ENCODE assay signal across 8 cellular contexts in genomic region chr12:102121328-102121727, GRCh38. TPM values are rescaled to one million over a fixed set of nuclear protein-coding genes. Genes with fewer than 3 reads are reported as not detected.
DNase-seq lines count a peak whose midpoint lies in the region; ATAC-seq and TF ChIP-seq lines count a peak whose summit lies in the region.
"Not testable (repeated sequence)": the region's sequence is repeated elsewhere in the genome, so short reads cannot be mapped to it uniquely, and the experiment has no call there.

No MANE protein-coding gene starts in this region.

- H3K36me3 Mint-ChIP-seq in activated CD8-positive, alpha-beta memory T cell treated with anti-CD3 and anti-CD28 coated beads, Interleukin-2, amount 10 ng/mL, durations not matched to agents 7 days and 5 days, result peaks cover 41% of the 10 kb centered on the region
- peaks cover 13% of the 10 kb centered on the region for H3K36me3 Mint-ChIP-seq in neural crest cell (ENCODE audit: low read depth)

- not testable (repeated sequence) for H3K27me3 ChIP-seq in A673 (replicated peaks; ENCODE audit: insufficient read depth, low read depth, low read length, poor library complexity); SJCRH30; mammary epithelial cell (ENCODE audit: insufficient read depth, low read length); hepatocyte

- not testable (repeated sequence) for H3K9me2 ChIP-seq in hepatocyte (replicated peaks; ENCODE audit: insufficient read depth)

- peaks cover 42% of the 10 kb centered on the region for H3K79me2 ChIP-seq in mammary epithelial cell (ENCODE audit: insufficient read depth, low read length)
- H3K79me2 ChIP-seq in hepatocyte, result peaks cover 28% of the 10 kb centered on the region

- peak overlapping the region; percentile 91 for H3K4me3 ChIP-seq in A673 (ENCODE audit: low read depth, low read length, poor library complexity, severe bottlenecking)
- H3K4me3 ChIP-seq in GM08714 (ENCODE audit: low read length), result peak overlapping the region; percentile 96
- peak overlapping the region; percentile 90 for H3K4me3 ChIP-seq in Jurkat, Clone E6-1 (ENCODE audit: low read length)
- H3K4me3 ChIP-seq in SJCRH30, result peak overlapping the region; percentile 77
- peak overlapping the region in 2 of 3 experiments; percentile 76 to 91 for H3K4me3 ChIP-seq in mammary epithelial cell (replicated peaks in 1 of 3; ENCODE audit: insufficient read depth in 1 of 3, low read depth in 2 of 3, low read length in 3 of 3)
- not testable (repeated sequence) for H3K4me3 ChIP-seq in hepatocyte

- peaks cover 40% of the 10 kb centered on the region for H3K4me1 Mint-ChIP-seq in activated CD8-positive, alpha-beta memory T cell treated with anti-CD3 and anti-CD28 coated beads, Interleukin-2, amount 10 ng/mL, durations not matched to agents 7 days and 5 days
- H3K4me1 Mint-ChIP-seq in neural crest cell, result peaks cover 25% of the 10 kb centered on the region

- BruUV-seq in A673 (replicated peaks; lab: Mats Ljungman, UMichigan); mammary epithelial cell (replicated peaks; lab: Mats Ljungman, UMichigan): not testable (repeated sequence)

- in situ Hi-C loops in mammary epithelial cell (cut with MboI; ENCODE audit: low sequenced_read_pairs in 2 of 2), result not testable (repeated sequence)

- intact Hi-C loops in A673 (cut with micrococcal nuclease; ENCODE audit: unreplicated experiment), result not testable (repeated sequence)
- intact Hi-C loops in mammary epithelial cell (cut with micrococcal nuclease), result loop anchor here (2.0 to 10.0 kb wide), 2 partner anchors 59 to 187 kb away; no protein-coding TSS in a partner anchor

- H3K27ac ChIP-seq in A673 (ENCODE audit: low read depth, low read length, poor library complexity, severe bottlenecking); SJCRH30; hepatocyte: not testable (repeated sequence)
- H3K27ac ChIP-seq in mammary epithelial cell (ENCODE audit: insufficient read depth, low read depth, low read length), result peak overlapping the region; percentile 94

- H3K9ac ChIP-seq in mammary epithelial cell (ENCODE audit: insufficient read depth, low read length), result peak overlapping the region; percentile 84

- not testable (repeated sequence) for TF ChIP-seq CTCF in A673 (conservative IDR thresholded peaks at IDR 0.05; ENCODE audit: low read depth, low read length); mammary epithelial cell (conservative IDR thresholded peaks at IDR 0.05 in 1 of 2, IDR thresholded peaks at IDR 0.05 in 1 of 2; ENCODE audit: extremely low read depth in 1 of 2, insufficient read depth in 1 of 2, low read depth in 1 of 2, low read length in 2 of 2); hepatocyte (IDR thresholded peaks at IDR 0.05; ENCODE audit: poor library complexity); neural crest cell (conservative IDR thresholded peaks at IDR 0.05)

- H3K27me3 Mint-ChIP-seq in activated CD8-positive, alpha-beta memory T cell treated with anti-CD3 and anti-CD28 coated beads, Interleukin-2, amount 10 ng/mL, durations not matched to agents 7 days and 5 days; neural crest cell (ENCODE audit: low read depth): not testable (repeated sequence)

- H4K20me1 ChIP-seq in mammary epithelial cell (ENCODE audit: insufficient read depth, low read length); hepatocyte (ENCODE audit: insufficient read depth, poor library complexity, severe bottlenecking): not testable (repeated sequence)

- H3K36me3 ChIP-seq in A673 (ENCODE audit: insufficient read depth, low read length, poor library complexity, severe bottlenecking) (peaks cover 20% of the 10 kb centered on the region), SJCRH30 (peaks cover 21% of the 10 kb centered on the region)
- H3K36me3 ChIP-seq in mammary epithelial cell (ENCODE audit: insufficient read depth, low read length); hepatocyte (replicated peaks; ENCODE audit: insufficient read depth, low read depth): not testable (repeated sequence)

- not testable (repeated sequence) for DNase-seq in A673 (ENCODE audit: low spot score); Jurkat, Clone E6-1 (ENCODE audit: low read depth, low spot score); SJCRH30; activated CD8-positive, alpha-beta memory T cell treated with anti-CD3 and anti-CD28 coated beads, Interleukin-2, amount 10 ng/mL, durations not matched to agents 7 days and 5 days; mammary epithelial cell; hepatocyte (ENCODE audit: low spot score); neural crest cell (ENCODE audit: low read depth, low spot score)

- CTCF ChIA-PET in A673 (lab: Charles Lee); mammary epithelial cell (lab: Charles Lee; ENCODE audit: low non-redundant PET): not testable (repeated sequence)
- CTCF ChIA-PET in activated CD8-positive, alpha-beta memory T cell treated with anti-CD3 and anti-CD28 coated beads, Interleukin-2, amount 10 ng/mL, durations not matched to agents 7 days and 5 days (lab: Charles Lee), result interaction anchor here (0.6 to 1.0 kb wide), 4 partner anchors 10 to 573 kb away, joined by 3 to 4 read pairs (median 4); no protein-coding TSS in a partner anchor

- peak overlapping the region; percentile 92 for H3K27ac Mint-ChIP-seq in activated CD8-positive, alpha-beta memory T cell treated with anti-CD3 and anti-CD28 coated beads, Interleukin-2, amount 10 ng/mL, durations not matched to agents 7 days and 5 days
- H3K27ac Mint-ChIP-seq in neural crest cell (ENCODE audit: unreplicated experiment), result not testable (repeated sequence)

- H3K9me3 Mint-ChIP-seq in activated CD8-positive, alpha-beta memory T cell treated with anti-CD3 and anti-CD28 coated beads, Interleukin-2, amount 10 ng/mL, durations not matched to agents 7 days and 5 days (ENCODE audit: low read depth); neural crest cell: not testable (repeated sequence)

- H3K4me2 ChIP-seq in mammary epithelial cell (ENCODE audit: insufficient read depth, low read depth, low read length) (peak overlapping the region; percentile 76), hepatocyte (peak overlapping the region; percentile 93)

- H3K4me1 ChIP-seq in A673 (ENCODE audit: insufficient read depth, low read length, poor library complexity, severe bottlenecking); SJCRH30; hepatocyte (ENCODE audit: insufficient read depth): not testable (repeated sequence)
- peaks cover 14% of the 10 kb centered on the region for H3K4me1 ChIP-seq in mammary epithelial cell (ENCODE audit: insufficient read depth, low read length)

- dilution Hi-C loops in mammary epithelial cell (cut with HindIII; ENCODE audit: low sequenced_read_pairs), result loop anchor here (5.0 kb wide), 2 partner anchors 46 to 86 kb away; no protein-coding TSS in a partner anchor

- H3K4me3 Mint-ChIP-seq in activated CD8-positive, alpha-beta memory T cell treated with anti-CD3 and anti-CD28 coated beads, Interleukin-2, amount 10 ng/mL, durations not matched to agents 7 days and 5 days, result peak overlapping the region; percentile 92
- peak overlapping the region; percentile 98 for H3K4me3 Mint-ChIP-seq in neural crest cell

- H2AFZ ChIP-seq in mammary epithelial cell (ENCODE audit: low read depth, low read length), result peak overlapping the region; percentile 99
- not testable (repeated sequence) for H2AFZ ChIP-seq in hepatocyte

- H3K9me3 ChIP-seq in A673 (ENCODE audit: low read depth, low read length, poor library complexity, severe bottlenecking); SJCRH30 (replicated peaks); mammary epithelial cell (replicated peaks; ENCODE audit: insufficient read depth, low read length); hepatocyte (ENCODE audit: low read depth): not testable (repeated sequence)

- POLR2A ChIA-PET in A673 (lab: Charles Lee; ENCODE audit: low non-redundant PET), result interaction anchor here (0.7 kb wide), 1 partner anchor 27 kb away, joined by 9 read pairs; no protein-coding TSS in a partner anchor

- not testable (repeated sequence) for ATAC-seq in activated CD8-positive, alpha-beta memory T cell treated with anti-CD3 and anti-CD28 coated beads, Interleukin-2, amount 10 ng/mL, durations not matched to agents 7 days and 5 days

- WGBS in mammary epithelial cell (ENCODE audit: low coverage, missing lambda C conversion rate), result no CpG with 5 or more reads among the region's 2 CpGs
- 97% methylated on average over 2 of the region's 2 CpGs for whole genome bisulfite sequencing in hepatocyte (ENCODE audit: low lambda C conversion rate, missing lambda C conversion rate)

RNA-seq across cellular contexts. Expression of gene PARPBP, which starts 1.3 kb away (rescaled TPM):
- total RNA-seq in A673 (2021), result 37.8 and 43.0 TPM in 2 replicates
- polyA plus RNA-seq in Jurkat, Clone E6-1 (2012; ENCODE audit: insufficient read depth, insufficient read length), result 29.2 TPM
- total RNA-seq in SJCRH30 (2014; rRNA removed; shearing (Covaris generic)), result 53.3 and 59.8 TPM in 2 replicates
- 10 to 100 TPM; 27.2 to 33.5 TPM for total RNA-seq in activated CD8-positive, alpha-beta memory T cell treated with anti-CD3 and anti-CD28 coated beads, Interleukin-2, amount 10 ng/mL, durations not matched to agents 7 days and 5 days
- 10 to 100 TPM in 1 of 2 donors, 1 to 10 TPM in 1; 3.8 to 10.2 TPM for total RNA-seq in mammary epithelial cell
- 5.8 TPM for polyA plus RNA-seq in mammary epithelial cell
- polyA minus RNA-seq in mammary epithelial cell, result not detected
- total RNA-seq in hepatocyte, result 11.0 TPM in 2 replicates
- polyA plus RNA-seq in hepatocyte, result 4.3 and 6.6 TPM in 2 replicates
- total RNA-seq in neural crest cell, result 30.6 and 31.9 TPM in 2 replicates

RNA-seq across cellular contexts. Expression of gene NUP37, which starts 1.4 kb away (rescaled TPM):
- total RNA-seq in A673 (2021) (48.4 and 57.3 TPM in 2 replicates), mammary epithelial cell (10 to 100 TPM; 18.8 to 47.4 TPM), hepatocyte (27.3 and 37.3 TPM in 2 replicates), neural crest cell (44.9 and 46.4 TPM in 2 replicates)
- 127 TPM for polyA plus RNA-seq in Jurkat, Clone E6-1 (2012; ENCODE audit: insufficient read depth, insufficient read length)
- total RNA-seq in SJCRH30 (2014; rRNA removed; shearing (Covaris generic)), result 49.4 and 63.5 TPM in 2 replicates
- 10 to 100 TPM; 56.7 to 74.1 TPM for total RNA-seq in activated CD8-positive, alpha-beta memory T cell treated with anti-CD3 and anti-CD28 coated beads, Interleukin-2, amount 10 ng/mL, durations not matched to agents 7 days and 5 days
- polyA plus RNA-seq in mammary epithelial cell (61.6 TPM), hepatocyte (25.1 and 26.7 TPM in 2 replicates)
- polyA minus RNA-seq in mammary epithelial cell, result 21.1 TPM

RNA-seq across cellular contexts. Expression of gene WASHC3, which starts 59.5 kb away (rescaled TPM):
- total RNA-seq in A673 (2021) (16.6 and 18.0 TPM in 2 replicates), mammary epithelial cell (10 to 100 TPM; 48.9 to 61.2 TPM), hepatocyte (55.5 and 66.8 TPM in 2 replicates), neural crest cell (19.5 and 22.4 TPM in 2 replicates)
- 64.1 TPM for polyA plus RNA-seq in Jurkat, Clone E6-1 (2012; ENCODE audit: insufficient read depth, insufficient read length)
- 33.7 and 38.4 TPM in 2 replicates for total RNA-seq in SJCRH30 (2014; rRNA removed; shearing (Covaris generic))
- total RNA-seq in activated CD8-positive, alpha-beta memory T cell treated with anti-CD3 and anti-CD28 coated beads, Interleukin-2, amount 10 ng/mL, durations not matched to agents 7 days and 5 days, result 10 to 100 TPM; 32.4 to 36.8 TPM
- polyA plus RNA-seq in mammary epithelial cell (49.7 TPM), hepatocyte (59.8 and 60.3 TPM in 2 replicates)
- 54.7 TPM for polyA minus RNA-seq in mammary epithelial cell
